ENCODE assay signal across 12 cellular contexts in the genomic region with DNA sequence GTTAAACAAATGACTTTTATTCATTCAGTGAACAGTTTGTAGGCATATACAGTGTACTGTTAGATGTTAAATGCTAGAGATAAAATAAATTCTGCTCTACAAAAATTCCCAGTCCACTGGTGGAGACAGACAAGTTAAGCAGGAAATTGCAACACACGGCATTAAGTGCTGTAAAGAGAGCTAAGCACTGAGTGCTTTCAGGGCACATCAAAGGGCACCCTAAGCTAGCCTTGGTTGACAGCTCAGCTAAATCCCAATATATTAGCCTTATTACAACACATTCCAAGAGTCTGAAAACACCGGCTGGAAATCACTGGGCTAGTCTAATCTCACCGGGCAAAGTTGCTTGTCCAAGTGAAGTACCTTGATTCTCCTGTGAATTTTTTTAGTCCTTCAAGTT. TPM values are rescaled to one million over a fixed set of nuclear protein-coding genes. Genes with fewer than 3 reads are reported as not detected.
DNase-seq lines count a peak whose midpoint lies in the region; ATAC-seq and TF ChIP-seq lines count a peak whose summit lies in the region.
"Had no signal": no experiment of that assay in that cellular context is flagged by ENCODE, and none has a peak within 500 bp of the region (broad histone marks: within the 10 kb centered on the region; RNA-seq: fewer than 3 reads in every experiment).

No MANE protein-coding gene starts in this region.

- no peak overlapping the region for H3K4me2 ChIP-seq in HCT116 (ENCODE audit: low read length)
- no peak overlapping the region for H3K4me2 ChIP-seq in MM.1S (ENCODE audit: low read depth, low read length)

- H3K9me2 ChIP-seq in HCT116 (ENCODE audit: insufficient read depth) (no peaks in the 10 kb centered on the region), MM.1S (replicated peaks; ENCODE audit: insufficient read depth, low read length) (no peaks in the 10 kb centered on the region)

- H3K27ac Mint-ChIP-seq in endothelial cell (ENCODE audit: unreplicated experiment), result no peak overlapping the region

- no peak for TF ChIP-seq RAD21 in HCT116 (IDR thresholded peaks at IDR 0.05; ENCODE audit: low read depth)

- ATAC-seq in HCT116 (no peak), sciatic nerve (peak; percentile 84)

- DNase-seq in HCT116 (ENCODE audit: low read depth, low spot score), result no peak
- DNase-seq in SK-N-MC (ENCODE audit: low read depth, low spot score), result peak; percentile 68
- peak; percentile 76 for DNase-seq in fibroblast of villous mesenchyme (ENCODE audit: low read depth)
- DNase-seq in sciatic nerve (ENCODE audit: low spot score), result no peak
- DNase-seq in endothelial cell (ENCODE audit: low spot score), result no peak
- DNase-seq in MM.1S, result no peak
- no peak for DNase-seq in stimulated activated CD4-positive, alpha-beta T cell treated with anti-CD3 and anti-CD28 coated beads, Interleukin-2, amount 100 ng/mL, for 24 hours
- DNase-seq: DMS 273 treated with DMSO at 0.1 percent for 48 hours, GOT3, NCI-H1930, T-helper 2 cell had no signal

- H3K9ac ChIP-seq in HCT116 (ENCODE audit: low read length), result no peak overlapping the region
- no peak overlapping the region for H3K9ac ChIP-seq in SK-N-MC (ENCODE audit: insufficient read length)
- no peak overlapping the region for H3K9ac ChIP-seq in MM.1S (ENCODE audit: low read length)

- TF ChIP-seq CTCF in HCT116 (IDR thresholded peaks at IDR 0.05 in 2 of 3, conservative IDR thresholded peaks at IDR 0.05 in 1 of 3; ENCODE audit: borderline replicate concordance in 1 of 3, insufficient read depth in 1 of 3, low read depth in 2 of 3, low read length in 2 of 3) (no peak), fibroblast of villous mesenchyme (IDR thresholded peaks at IDR 0.05; ENCODE audit: insufficient read depth, low read depth, low read length) (no peak), endothelial cell (IDR thresholded peaks at IDR 0.05; ENCODE audit: unreplicated experiment) (no peak), MM.1S (IDR thresholded peaks at IDR 0.05; ENCODE audit: low read length) (no peak)

- H3K4me3 Mint-ChIP-seq in endothelial cell (ENCODE audit: unreplicated experiment), result no peak overlapping the region

- no peak for TF ChIP-seq POLR2A in HCT116 (IDR thresholded peaks at IDR 0.05; ENCODE audit: borderline replicate concordance, extremely low read depth, insufficient read depth, insufficient read length)

- H3K4me1 Mint-ChIP-seq in endothelial cell (ENCODE audit: unreplicated experiment), result peaks cover 6% of the 10 kb centered on the region

- H3K27me3 ChIP-seq in HCT116 (ENCODE audit: insufficient read depth, low read length) (peaks cover 5% of the 10 kb centered on the region; the same call in 1 of the 2 replicates), MM.1S (replicated peaks; ENCODE audit: insufficient read depth, low read length) (no peaks in the 10 kb centered on the region)
- H3K27me3 ChIP-seq: right atrium auricular region had no signal

- H3K9me3 ChIP-seq in HCT116 (ENCODE audit: control insufficient read depth in 1 of 2, insufficient read depth in 1 of 2, low read depth in 1 of 2, low read length in 2 of 2) (no peaks in the 10 kb centered on the region), SK-N-MC (ENCODE audit: low read depth, low read length) (no peaks in the 10 kb centered on the region), MM.1S (replicated peaks; ENCODE audit: insufficient read depth, low read length) (no peaks in the 10 kb centered on the region)
- H3K9me3 ChIP-seq: right atrium auricular region had no signal

- BruUV-seq in HCT116 (replicated peaks; lab: Mats Ljungman, UMichigan), result no TSS peak

- H3K27ac ChIP-seq in HCT116 (ENCODE audit: low read depth, low read length) (no peak overlapping the region), SK-N-MC (no peak overlapping the region), MM.1S (ENCODE audit: low read length) (no peak overlapping the region)
- H3K27ac ChIP-seq: right atrium auricular region had no signal

- intact Hi-C loops in HCT116 (cut with micrococcal nuclease) (no loop called here), sciatic nerve (cut with DNase I) (no loop called here)

- no peaks in the 10 kb centered on the region for H3K9me3 Mint-ChIP-seq in endothelial cell (ENCODE audit: unreplicated experiment)

- H4K20me1 ChIP-seq in HCT116 (ENCODE audit: insufficient read depth) (no peaks in the 10 kb centered on the region), MM.1S (ENCODE audit: insufficient read depth, low read length) (no peaks in the 10 kb centered on the region)

- H3K4me1 ChIP-seq in HCT116 (ENCODE audit: control insufficient read depth in 1 of 2, insufficient read depth in 2 of 2, low read length in 2 of 2) (no peaks in the 10 kb centered on the region), MM.1S (ENCODE audit: low read length) (peaks cover 11% of the 10 kb centered on the region)
- H3K4me1 ChIP-seq: right atrium auricular region had no signal

- CTCF ChIA-PET in HCT116 (lab: Charles Lee), result no interaction called here

- H3K4me3 ChIP-seq in HCT116 (replicated peaks in 1 of 2; ENCODE audit: low read depth in 1 of 2, low read length in 2 of 2) (no peak overlapping the region), SK-N-MC (0 out of 2 replicates have a peak overlapping the region, but pooled peaks have one; percentile 43), fibroblast of villous mesenchyme (ENCODE audit: low read depth, low read length) (no peak overlapping the region), MM.1S (ENCODE audit: low read length) (no peak overlapping the region)
- H3K4me3 ChIP-seq: right atrium auricular region had no signal

- no peaks in the 10 kb centered on the region for H3K27me3 Mint-ChIP-seq in endothelial cell (ENCODE audit: unreplicated experiment)

- H3F3A ChIP-seq in MM.1S (ENCODE audit: insufficient read depth, low read length), result no peaks in the 10 kb centered on the region

- POLR2A ChIA-PET in HCT116 (lab: Charles Lee), result no interaction called here

- RAD21 ChIA-PET in HCT116 (lab: Charles Lee; ENCODE audit: low non-redundant PET in 1 of 2, low total read pairs in 2 of 2, uncharacterized antibody in 2 of 2, unreplicated experiment in 2 of 2), result no interaction called here

- H3K36me3 Mint-ChIP-seq in endothelial cell (ENCODE audit: low read depth, unreplicated experiment), result no peaks in the 10 kb centered on the region

- H3K36me3 ChIP-seq in HCT116 (ENCODE audit: control insufficient read depth in 1 of 2, insufficient read depth in 2 of 2, low read length in 2 of 2) (no peaks in the 10 kb centered on the region), SK-N-MC (ENCODE audit: insufficient read depth, low read length) (no peaks in the 10 kb centered on the region), MM.1S (replicated peaks; ENCODE audit: insufficient read depth, low read length) (no peaks in the 10 kb centered on the region)
- H3K36me3 ChIP-seq: right atrium auricular region had no signal

- H2AFZ ChIP-seq in HCT116 (ENCODE audit: low read depth, low read length, poor library complexity, severe bottlenecking), result no peak overlapping the region
- no peak overlapping the region for H2AFZ ChIP-seq in MM.1S (ENCODE audit: low read length)

- H3K79me2 ChIP-seq in HCT116 (ENCODE audit: insufficient read depth, low read length) (no peaks in the 10 kb centered on the region), MM.1S (ENCODE audit: low read length) (no peaks in the 10 kb centered on the region)

TF ChIP-seq in HCT116, 20 proteins besides CTCF, POLR2A, EP300 and RAD21:
- peak; percentile 69 for TF ChIP-seq TCF7L2 (IDR thresholded peaks at IDR 0.05; ENCODE audit: borderline replicate concordance, extremely low read depth, insufficient read depth, insufficient read length)
- TF ChIP-seq ZBTB33 (IDR thresholded peaks at IDR 0.05; ENCODE audit: extremely low read depth, insufficient replicate concordance, low read length), result no peak
TF ChIP-seq in HCT116: peak in this region for 1.

RNA-seq across cellular contexts. Expression of gene NOX4, which starts 55.1 kb away (rescaled TPM):
- not detected for total RNA-seq in HCT116 (2021; ENCODE audit: unreplicated experiment)
- polyA plus RNA-seq in HCT116 (2012), result not detected in 2 replicates
- 5.2 and 9.3 TPM in 2 replicates for total RNA-seq in fibroblast of villous mesenchyme
- 16.0 TPM for total RNA-seq in sciatic nerve
- 11.5 TPM for total RNA-seq in endothelial cell (ENCODE audit: unreplicated experiment)

Comparison
In these comparisons a context has a peak if more than half of its experiments do, and no peak if none do; other contexts are left out.
1. DNase-seq: peak in SK-N-MC (single experiment) and fibroblast of villous mesenchyme (single experiment); none in HCT116 (single experiment), sciatic nerve (single experiment), endothelial cell (single experiment), MM.1S (single experiment) and stimulated activated CD4-positive, alpha-beta T cell treated with anti-CD3 and anti-CD28 coated beads, Interleukin-2, amount 100 ng/mL, for 24 hours (0 of 2).